26 cellular contexts compared by ENCODE assay signal in genomic region chr3:43249405-43249804, GRCh38. TPM values are rescaled to one million over a fixed set of nuclear protein-coding genes. Genes with fewer than 3 reads are reported as not detected.
DNase-seq lines count a peak whose midpoint lies in the region; ATAC-seq and TF ChIP-seq lines count a peak whose summit lies in the region.
"Had no signal": no experiment of that assay in that cellular context is flagged by ENCODE, and none has a peak within 500 bp of the region (broad histone marks: within the 10 kb centered on the region; RNA-seq: fewer than 3 reads in every experiment).

No MANE protein-coding gene starts in this region.

- no peaks in the 10 kb centered on the region for H3K27me3 Mint-ChIP-seq in activated CD8-positive, alpha-beta T cell treated with anti-CD3 and anti-CD28 coated beads for 36 hours
- H3K27me3 Mint-ChIP-seq in activated CD8-positive, alpha-beta T cell treated with anti-CD3 and anti-CD28 coated beads, Interleukin-2, amount 10 ng/mL, durations not matched to agents 7 days and 5 days (ENCODE audit: low read depth) = peaks cover 2% of the 10 kb centered on the region

- intact Hi-C loops in activated CD8-positive, alpha-beta T cell treated with anti-CD3 and anti-CD28 coated beads for 36 hours (cut with micrococcal nuclease) = no loop called here

- ATAC-seq in activated CD8-positive, alpha-beta T cell treated with anti-CD3 and anti-CD28 coated beads for 36 hours = peak; percentile 37
- no peak for ATAC-seq in activated CD8-positive, alpha-beta T cell treated with anti-CD3 and anti-CD28 coated beads, Interleukin-2, amount 10 ng/mL, durations not matched to agents 7 days and 5 days
- ATAC-seq in foreskin keratinocyte = peak; percentile 23
- ATAC-seq: GM23338, Right ventricle myocardium inferior, SK-N-SH treated with all-trans-retinoic acid at 6 μM for 48 hours had no signal

- no peaks in the 10 kb centered on the region for H3K36me3 Mint-ChIP-seq in activated CD8-positive, alpha-beta T cell treated with anti-CD3 and anti-CD28 coated beads for 36 hours (ENCODE audit: low read depth)
- no peaks in the 10 kb centered on the region for H3K36me3 Mint-ChIP-seq in activated CD8-positive, alpha-beta T cell treated with anti-CD3 and anti-CD28 coated beads, Interleukin-2, amount 10 ng/mL, durations not matched to agents 7 days and 5 days (ENCODE audit: low read depth)

- H3K4me3 Mint-ChIP-seq in activated CD8-positive, alpha-beta T cell treated with anti-CD3 and anti-CD28 coated beads for 36 hours = no peak overlapping the region
- no peak overlapping the region for H3K4me3 Mint-ChIP-seq in activated CD8-positive, alpha-beta T cell treated with anti-CD3 and anti-CD28 coated beads, Interleukin-2, amount 10 ng/mL, durations not matched to agents 7 days and 5 days
- H3K4me3 Mint-ChIP-seq: GM23338, H9 had no signal

- H3K9me3 Mint-ChIP-seq in activated CD8-positive, alpha-beta T cell treated with anti-CD3 and anti-CD28 coated beads for 36 hours = no peaks in the 10 kb centered on the region
- no peaks in the 10 kb centered on the region for H3K9me3 Mint-ChIP-seq in activated CD8-positive, alpha-beta T cell treated with anti-CD3 and anti-CD28 coated beads, Interleukin-2, amount 10 ng/mL, durations not matched to agents 7 days and 5 days (ENCODE audit: insufficient read depth)
- H3K9me3 Mint-ChIP-seq: GM23338, H9 had no signal

- H3K27ac ChIP-seq in foreskin keratinocyte = no peak overlapping the region
- H3K27ac ChIP-seq: SJCRH30 had no signal

- no peak overlapping the region for H3K27ac Mint-ChIP-seq in activated CD8-positive, alpha-beta T cell treated with anti-CD3 and anti-CD28 coated beads for 36 hours
- no peak overlapping the region for H3K27ac Mint-ChIP-seq in activated CD8-positive, alpha-beta T cell treated with anti-CD3 and anti-CD28 coated beads, Interleukin-2, amount 10 ng/mL, durations not matched to agents 7 days and 5 days
- H3K27ac Mint-ChIP-seq: GM23338 had no signal

- POLR2A ChIA-PET in activated CD8-positive, alpha-beta T cell treated with anti-CD3 and anti-CD28 coated beads for 36 hours (lab: Charles Lee) = no interaction called here
- POLR2A ChIA-PET in activated CD8-positive, alpha-beta T cell treated with anti-CD3 and anti-CD28 coated beads, Interleukin-2, amount 10 ng/mL, durations not matched to agents 7 days and 5 days (lab: Charles Lee) = no interaction called here

- H3K4me1 Mint-ChIP-seq in activated CD8-positive, alpha-beta T cell treated with anti-CD3 and anti-CD28 coated beads for 36 hours (ENCODE audit: low read depth) = peaks cover 34% of the 10 kb centered on the region
- peaks cover 32% of the 10 kb centered on the region for H3K4me1 Mint-ChIP-seq in activated CD8-positive, alpha-beta T cell treated with anti-CD3 and anti-CD28 coated beads, Interleukin-2, amount 10 ng/mL, durations not matched to agents 7 days and 5 days (ENCODE audit: low read depth)

- H3K4me1 ChIP-seq in foreskin keratinocyte = no peaks in the 10 kb centered on the region
- H3K4me1 ChIP-seq: BE2C, SJCRH30 had no signal

- in situ Hi-C loops in GM13976 (cut with MboI; ENCODE audit: low sequenced_read_pairs, unreplicated experiment) = no loop called here

- H3K27me3 ChIP-seq in foreskin keratinocyte = no peaks in the 10 kb centered on the region
- H3K27me3 ChIP-seq: BE2C, SJCRH30 had no signal

- CTCF ChIA-PET in activated CD8-positive, alpha-beta T cell treated with anti-CD3 and anti-CD28 coated beads for 36 hours (lab: Charles Lee) = no interaction called here
- CTCF ChIA-PET in activated CD8-positive, alpha-beta T cell treated with anti-CD3 and anti-CD28 coated beads, Interleukin-2, amount 10 ng/mL, durations not matched to agents 7 days and 5 days (lab: Charles Lee) = interaction anchor here (1.2 kb wide), 1 partner anchor 15 kb away, joined by 3 read pairs; no protein-coding TSS in a partner anchor

- DNase-seq in activated CD8-positive, alpha-beta T cell treated with anti-CD3 and anti-CD28 coated beads for 36 hours = no peak
- DNase-seq in activated CD8-positive, alpha-beta T cell treated with anti-CD3 and anti-CD28 coated beads, Interleukin-2, amount 10 ng/mL, durations not matched to agents 7 days and 5 days = no peak
- DNase-seq in ELR (ENCODE audit: low read depth) (peak; percentile 30), NCI-H526 treated with DMSO at 0.1 percent for 48 hours (lab: John Stamatoyannopoulos, UW) (peak; percentile 37), foreskin keratinocyte (no peak), HK-2 (ENCODE audit: unreplicated experiment) (no peak), DMS153 (lab: John Stamatoyannopoulos, UW) (no peak), GM13976 (ENCODE audit: low spot score) (no peak)
- DNase-seq: 8988T, ACHN, BE2C, Calu3, DND-41, H9, NCI-H1092, NCI-H1436, NCI-H187, NCI-H2081 treated with DMSO at 0.1 percent for 48 hours, NCI-H2171, NCI-H345, NCI-H510A treated with DMSO at 0.1 percent for 48 hours, NCI-H774, SJCRH30 had no signal

- TF ChIP-seq CTCF in activated CD8-positive, alpha-beta T cell treated with anti-CD3 and anti-CD28 coated beads for 36 hours (IDR thresholded peaks at IDR 0.05) = no peak
- TF ChIP-seq CTCF in foreskin keratinocyte (conservative IDR thresholded peaks at IDR 0.05) (no peak), GM13976 (IDR thresholded peaks at IDR 0.05; ENCODE audit: borderline replicate concordance, control extremely low read depth, extremely low read depth, insufficient read depth, missing control alignments) (no peak)

RNA-seq across cellular contexts. Expression of gene SNRK, which starts 36.9 kb away (rescaled TPM):
- 10 to 100 TPM; 28.9 to 29.2 TPM for total RNA-seq in activated CD8-positive, alpha-beta T cell treated with anti-CD3 and anti-CD28 coated beads for 36 hours
- total RNA-seq in activated CD8-positive, alpha-beta T cell treated with anti-CD3 and anti-CD28 coated beads, Interleukin-2, amount 10 ng/mL, durations not matched to agents 7 days and 5 days = 10 to 100 TPM; 55.5 to 55.7 TPM
- total RNA-seq in foreskin keratinocyte = 29.4 and 36.0 TPM in 2 replicates
- 6.0 and 7.2 TPM in 2 replicates for polyA plus RNA-seq in foreskin keratinocyte

Comparison
In these comparisons a context has a peak if more than half of its experiments do, and no peak if none do; other contexts are left out.
1. DNase-seq: peak in ELR (single experiment) and NCI-H526 treated with DMSO at 0.1 percent for 48 hours (single experiment); none in activated CD8-positive, alpha-beta T cell treated with anti-CD3 and anti-CD28 coated beads for 36 hours (single experiment), activated CD8-positive, alpha-beta T cell treated with anti-CD3 and anti-CD28 coated beads, Interleukin-2, amount 10 ng/mL, durations not matched to agents 7 days and 5 days (single experiment), foreskin keratinocyte (0 of 2), HK-2 (single experiment), DMS153 (single experiment) and GM13976 (single experiment).